In genomic region chr15:64589435-64590084, GRCh38 we compare ENCODE assay signal across 1 cellular context.
TF ChIP-seq lines count a peak whose summit lies in the region.

No MANE protein-coding gene starts in this region.

TF ChIP-seq in SK-N-SH, 30 proteins besides CTCF, POLR2A, EP300 and RAD21 (continued from another document):
- no peak for TF ChIP-seq REST (IDR thresholded peaks at IDR 0.05; ENCODE audit: low read depth, low read length)
- no peak for TF ChIP-seq TAF1 (IDR thresholded peaks at IDR 0.05; ENCODE audit: borderline replicate concordance, low read depth, low read length)
